ENCODE assay signal across 9 cellular contexts in the genomic region with DNA sequence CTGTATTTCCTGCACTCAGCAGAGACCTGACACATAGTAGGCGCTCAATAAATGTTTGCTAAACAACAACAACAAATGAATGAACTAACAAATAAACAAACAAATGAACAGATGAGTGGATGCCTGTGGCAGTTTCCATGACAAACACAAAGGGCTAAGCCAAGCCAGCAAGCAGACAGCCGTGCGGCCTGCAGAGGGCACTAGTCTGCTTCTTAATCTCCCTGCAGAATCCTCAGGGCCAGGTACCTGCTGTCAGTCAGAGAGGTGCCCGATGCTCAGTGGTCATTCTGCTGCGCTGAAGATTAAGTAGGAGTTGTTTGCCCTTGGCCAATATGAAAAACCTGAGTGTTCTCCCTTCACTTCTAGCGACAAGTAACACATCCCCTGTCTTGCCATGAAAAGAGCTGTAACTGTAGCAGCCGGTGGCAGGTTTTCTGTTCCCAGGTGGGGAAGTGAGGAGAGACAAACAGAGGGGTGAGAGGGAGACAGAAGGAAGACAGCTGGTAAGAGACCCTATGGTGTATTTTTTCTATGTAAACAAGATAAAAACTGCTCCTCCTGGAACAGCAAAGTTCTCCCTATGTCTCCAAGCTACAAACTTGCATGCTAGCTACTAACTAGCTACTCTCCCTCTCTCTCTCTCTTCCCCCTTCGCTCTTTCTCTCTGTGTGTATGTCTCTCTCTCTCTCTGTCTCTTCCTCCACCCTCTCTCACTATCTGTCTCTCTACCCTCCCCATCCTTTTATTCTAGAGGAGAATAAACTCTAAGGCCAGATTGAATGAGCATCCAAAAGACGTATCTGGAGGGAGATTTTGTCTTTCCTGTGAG. TPM values are rescaled to one million over a fixed set of nuclear protein-coding genes. Genes with fewer than 3 reads are reported as not detected.
DNase-seq lines count a peak whose midpoint lies in the region; ATAC-seq, FAIRE-seq and TF ChIP-seq lines count a peak whose summit lies in the region.
"Had no signal": no experiment of that assay in that cellular context is flagged by ENCODE, and none has a peak within 500 bp of the region (broad histone marks: within the 10 kb centered on the region; RNA-seq: fewer than 3 reads in every experiment).

Gene MC3R, plus strand, starts transcription at position 779 of the 829 bp plus-strand sequence. CDS start 112 bp downstream, outside the sequence.

- ATAC-seq in GM18858 (IDR thresholded peaks at IDR 0.05; ENCODE audit: unreplicated experiment): peak; percentile 77
- ATAC-seq in GM21528 (IDR thresholded peaks at IDR 0.05; ENCODE audit: low FRiP score, unreplicated experiment): no peak

- H3K27me3 Mint-ChIP-seq in CD14-positive monocyte (ENCODE audit: low read depth in 3 of 3): peaks cover 7 to 8% (median 8%) of the 10 kb centered on the region in 3 donors

- H3K4me1 Mint-ChIP-seq in CD14-positive monocyte: no peaks in the 10 kb centered on the region
- H3K4me1 Mint-ChIP-seq: memory B cell had no signal

- H3K9me3 ChIP-seq in adipocyte (ENCODE audit: control insufficient read depth, low read length) (no peaks in the 10 kb centered on the region), hepatocyte (ENCODE audit: low read depth) (no peaks in the 10 kb centered on the region)

- peak within 1 kb of the TSS in 1 of 7 donors; percentile 48 for H3K27ac Mint-ChIP-seq in CD14-positive monocyte
- H3K27ac Mint-ChIP-seq: memory B cell had no signal

- no peaks in the 10 kb centered on the region for H3K79me2 ChIP-seq in hepatocyte

- no peaks in the 10 kb centered on the region for H3K4me1 ChIP-seq in adipocyte (ENCODE audit: control insufficient read depth, insufficient read depth, low read length)
- H3K4me1 ChIP-seq in hepatocyte (ENCODE audit: insufficient read depth): no peaks in the 10 kb centered on the region

- H3K27me3 ChIP-seq in adipocyte (replicated peaks; ENCODE audit: control insufficient read depth, insufficient read depth, low read length): peaks cover 37% of the 10 kb centered on the region
- peaks cover 4% of the 10 kb centered on the region for H3K27me3 ChIP-seq in hepatocyte

- intact Hi-C loops in CD14-positive monocyte (cut with micrococcal nuclease): no loop called here

- DNase-seq in CD14-positive monocyte (ENCODE audit: low spot score): no peak
- DNase-seq in HTR-8/SVneo (ENCODE audit: insufficient read length, low spot score): peak; percentile 83
- peak; percentile 16 for DNase-seq in RCC 7860 (ENCODE audit: low spot score)
- DNase-seq in adipocyte (ENCODE audit: low read depth): peak; percentile 56
- DNase-seq in hepatocyte (ENCODE audit: low spot score): peak; percentile 78
- DNase-seq in stimulated activated CD4-positive, alpha-beta T cell treated with anti-CD3 and anti-CD28 coated beads, Interleukin-2, amount 100 ng/mL, for 24 hours: peak; percentile 38 to 57

- no peak within 1 kb of the TSS for H3K27ac ChIP-seq in hepatocyte

- FAIRE-seq in HTR-8/SVneo (lab: Jason Lieb, UNC) (peak; percentile 99), RCC 7860 (lab: Jason Lieb, UNC) (no peak)

- H3K4me2 ChIP-seq in hepatocyte: no peak within 1 kb of the TSS

- peaks cover 0 to 4% (median 0%) of the 10 kb centered on the region in 7 donors for H3K9me3 Mint-ChIP-seq in CD14-positive monocyte

- TF ChIP-seq CTCF in CD14-positive monocyte (IDR thresholded peaks at IDR 0.05) (peak; percentile 44), hepatocyte (IDR thresholded peaks at IDR 0.05; ENCODE audit: poor library complexity) (peak; percentile 81)

- H4K20me1 ChIP-seq in hepatocyte (ENCODE audit: insufficient read depth, poor library complexity, severe bottlenecking): no peaks in the 10 kb centered on the region

- H3K4me3 ChIP-seq in adipocyte (ENCODE audit: low read length) (no peak within 1 kb of the TSS), hepatocyte (no peak within 1 kb of the TSS)

- H2AFZ ChIP-seq in hepatocyte: no peak within 1 kb of the TSS

- H3K36me3 ChIP-seq in adipocyte (ENCODE audit: control insufficient read depth, insufficient read depth, low read length, severe bottlenecking) (no peaks in the 10 kb centered on the region), hepatocyte (replicated peaks; ENCODE audit: insufficient read depth, low read depth) (no peaks in the 10 kb centered on the region)

- H3K9me2 ChIP-seq in hepatocyte (replicated peaks; ENCODE audit: insufficient read depth): no peaks in the 10 kb centered on the region

- peak within 1 kb of the TSS in 1 of 2 donors; percentile 17 for H3K4me3 Mint-ChIP-seq in CD14-positive monocyte
- H3K4me3 Mint-ChIP-seq: memory B cell had no signal

- no peaks in the 10 kb centered on the region for H3K36me3 Mint-ChIP-seq in CD14-positive monocyte
- H3K36me3 Mint-ChIP-seq: memory B cell had no signal

- no peak within 1 kb of the TSS for H3K9ac ChIP-seq in adipocyte (ENCODE audit: low read length)

- WGBS in hepatocyte (ENCODE audit: low lambda C conversion rate, missing lambda C conversion rate): 28% methylated on average over 9 of the region's 9 CpGs

RNA-seq across cellular contexts. Expression of gene MC3R, which starts in this region (rescaled TPM):
- polyA plus RNA-seq in CD14-positive monocyte (not detected), hepatocyte (0.75 and 1.9 TPM in 2 replicates)
- total RNA-seq in hepatocyte: 0.44 TPM in 1 of 2 replicates, not detected in the other
